In the genomic region with DNA sequence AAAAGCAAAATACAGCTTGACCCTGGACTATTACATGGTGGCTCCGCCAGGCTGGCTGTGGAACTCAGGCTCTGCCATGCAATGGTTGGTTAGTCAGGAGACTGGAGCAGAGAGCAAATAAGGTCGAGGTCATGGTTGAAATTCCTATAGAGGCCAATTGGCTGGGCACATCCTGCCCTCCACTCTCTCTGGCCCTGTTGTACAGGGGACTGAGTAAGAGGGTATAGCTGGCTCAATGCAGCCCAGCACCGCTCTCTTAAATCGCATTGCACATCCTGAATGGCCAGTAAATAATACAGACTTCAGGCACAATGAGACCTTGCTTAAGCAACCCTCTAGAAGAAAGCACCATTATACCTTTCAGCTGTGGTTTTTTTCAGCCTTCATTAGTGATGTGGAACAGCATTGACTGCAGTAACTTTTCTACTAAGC, we compare ENCODE assay signal across 11 cellular contexts. TPM values are rescaled to one million over a fixed set of nuclear protein-coding genes. Genes with fewer than 3 reads are reported as not detected.
A peak's percentile ranks its signal among the peaks of the same experiment; 100 is the strongest.
DNase-seq lines count a peak whose midpoint lies in the region; ATAC-seq and TF ChIP-seq lines count a peak whose summit lies in the region.
"Had no signal": no experiment of that assay in that cellular context is flagged by ENCODE, and none has a peak within 500 bp of the region (broad histone marks: within the 10 kb centered on the region; RNA-seq: fewer than 3 reads in every experiment).

No MANE protein-coding gene starts in this region.

- H3K27ac Mint-ChIP-seq in central memory CD8-positive, alpha-beta T cell (ENCODE audit: low read depth), result peak overlapping the region; percentile 84
- no peak overlapping the region for H3K27ac Mint-ChIP-seq in neural progenitor cell

- H4K20me1 ChIP-seq in neural progenitor cell (ENCODE audit: low read depth) (peaks cover 4% of the 10 kb centered on the region), GM23248 (ENCODE audit: insufficient read depth) (no peaks in the 10 kb centered on the region)

- H3K79me2 ChIP-seq in neural progenitor cell (ENCODE audit: low read depth), result no peaks in the 10 kb centered on the region
- H3K79me2 ChIP-seq in GM23248 (ENCODE audit: insufficient read depth), result no peaks in the 10 kb centered on the region

- no peaks in the 10 kb centered on the region for H3K27me3 Mint-ChIP-seq in central memory CD8-positive, alpha-beta T cell
- H3K27me3 Mint-ChIP-seq in neural progenitor cell (ENCODE audit: insufficient read depth, low read depth), result no peaks in the 10 kb centered on the region

- peak; percentile 66 for ATAC-seq in HG02759 (IDR thresholded peaks at IDR 0.05; ENCODE audit: unreplicated experiment)
- peak; percentile 19 for ATAC-seq in central memory CD8-positive, alpha-beta T cell (replicated peaks; ENCODE audit: extremely low read depth, poor library complexity, severe bottlenecking)
- no peak for ATAC-seq in GM21825 (IDR thresholded peaks at IDR 0.05; ENCODE audit: unreplicated experiment)

- H3K36me3 ChIP-seq in neural progenitor cell, result no peaks in the 10 kb centered on the region
- no peaks in the 10 kb centered on the region for H3K36me3 ChIP-seq in GM23248 (ENCODE audit: low read depth)
- no peaks in the 10 kb centered on the region for H3K36me3 ChIP-seq in esophagus muscularis mucosa

- H3K27ac ChIP-seq in neural progenitor cell (no peak overlapping the region), GM23248 (no peak overlapping the region), esophagus muscularis mucosa (replicated peaks in 1 of 4) (no peak overlapping the region)

- in situ Hi-C loops in GM23248 (cut with MboI), result loop anchor here (5.0 kb wide), 1 partner anchor 44 kb away; no protein-coding TSS in a partner anchor

- DNase-seq in GM12865 (ENCODE audit: low read depth) (peak; percentile 23), neural progenitor cell (ENCODE audit: low spot score) (peak; percentile 41), GM23248 (no peak), NCI-H1694 treated with DMSO at 0.1 percent for 48 hours (lab: John Stamatoyannopoulos, UW) (no peak), esophagus muscularis mucosa (ENCODE audit: extremely low spot score) (no peak)
- no peak for DNase-seq in central memory CD8-positive, alpha-beta T cell (ENCODE audit: low spot score in 2 of 2)
- DNase-seq: NCI-H2227 treated with DMSO at 0.1 percent for 48 hours, small intestine had no signal

- peaks cover 6% of the 10 kb centered on the region for H3F3A ChIP-seq in neural progenitor cell (ENCODE audit: low read depth)
- no peaks in the 10 kb centered on the region for H3F3A ChIP-seq in GM23248 (ENCODE audit: insufficient read depth)

- H3K27me3 ChIP-seq in neural progenitor cell (no peaks in the 10 kb centered on the region), GM23248 (replicated peaks; ENCODE audit: insufficient read depth) (no peaks in the 10 kb centered on the region), esophagus muscularis mucosa (no peaks in the 10 kb centered on the region)

- H3K9ac ChIP-seq in neural progenitor cell (no peak overlapping the region), GM23248 (no peak overlapping the region)

- TF ChIP-seq POLR2A in esophagus muscularis mucosa (IDR thresholded peaks at IDR 0.05; ENCODE audit: low read depth), result no peak

- H3K36me3 Mint-ChIP-seq in central memory CD8-positive, alpha-beta T cell (ENCODE audit: insufficient read depth), result peaks cover 2% of the 10 kb centered on the region
- H3K36me3 Mint-ChIP-seq in neural progenitor cell, result no peaks in the 10 kb centered on the region

- TF ChIP-seq EP300 in esophagus muscularis mucosa (IDR thresholded peaks at IDR 0.05), result no peak

- H3K9me2 ChIP-seq in GM23248 (ENCODE audit: insufficient read depth), result no peaks in the 10 kb centered on the region

- no peak overlapping the region for H2AFZ ChIP-seq in neural progenitor cell (replicated peaks)
- no peak overlapping the region for H2AFZ ChIP-seq in GM23248

- H3K4me2 ChIP-seq in neural progenitor cell (peak overlapping the region; percentile 31), GM23248 (ENCODE audit: unreplicated experiment) (no peak overlapping the region)

- peaks cover 12% of the 10 kb centered on the region for H3K4me1 ChIP-seq in neural progenitor cell
- H3K4me1 ChIP-seq in GM23248 (ENCODE audit: insufficient read depth), result peaks cover 11% of the 10 kb centered on the region
- peaks cover 0 to 7% (median 2%) of the 10 kb centered on the region in 4 donors for H3K4me1 ChIP-seq in esophagus muscularis mucosa

- no peaks in the 10 kb centered on the region for H3K9me3 Mint-ChIP-seq in central memory CD8-positive, alpha-beta T cell
- no peaks in the 10 kb centered on the region for H3K9me3 Mint-ChIP-seq in neural progenitor cell
- H3K9me3 Mint-ChIP-seq: activated T-helper 2 cell treated with anti-CD3 and anti-CD28 coated beads, Interferon-gamma antibody, Interleukin-2, Interleukin-4, amounts not matched to agents 10 μg/mL and 5 μg/mL and 100 μg/mL, durations not matched to agents 14 hours and 24 hours and 36 hours had no signal

- no peaks in the 10 kb centered on the region for H3K9me3 ChIP-seq in neural progenitor cell (ENCODE audit: low read depth)
- no peaks in the 10 kb centered on the region for H3K9me3 ChIP-seq in GM23248 (ENCODE audit: low read depth)
- H3K9me3 ChIP-seq in esophagus muscularis mucosa, result no peaks in the 10 kb centered on the region

- intact Hi-C loops in esophagus muscularis mucosa (cut with DNase I), result no loop called here

- 88 to 90% methylated on average over 4 of the region's 4 CpGs for WGBS in GM23248 (ENCODE audit: low coverage in 1 of 2, low lambda C conversion rate in 2 of 2, missing lambda C conversion rate in 2 of 2), 2 experiments
- 88% methylated on average over 4 of the region's 4 CpGs for WGBS in esophagus muscularis mucosa

- H3K4me3 ChIP-seq in GM12865 (ENCODE audit: low read depth, low read length) (no peak overlapping the region), neural progenitor cell (no peak overlapping the region), GM23248 (no peak overlapping the region), esophagus muscularis mucosa (no peak overlapping the region)

- no peak for TF ChIP-seq CTCF in GM12865 (IDR thresholded peaks at IDR 0.05; ENCODE audit: insufficient read depth, low read depth, low read length, missing control alignments)
- TF ChIP-seq CTCF in neural progenitor cell (IDR thresholded peaks at IDR 0.05), result no peak
- TF ChIP-seq CTCF in esophagus muscularis mucosa (IDR thresholded peaks at IDR 0.05), result no peak

- peak overlapping the region; percentile 28 for H3K4me3 Mint-ChIP-seq in central memory CD8-positive, alpha-beta T cell
- no peak overlapping the region for H3K4me3 Mint-ChIP-seq in neural progenitor cell

- peaks cover 35% of the 10 kb centered on the region for H3K4me1 Mint-ChIP-seq in central memory CD8-positive, alpha-beta T cell
- H3K4me1 Mint-ChIP-seq in neural progenitor cell, result peaks cover 2% of the 10 kb centered on the region

RNA-seq across cellular contexts. Expression of gene PPP2R5A, which starts 59.3 kb away (rescaled TPM):
- total RNA-seq in neural progenitor cell (ENCODE audit: low replicate concordance) (19.8 and 27.9 TPM in 2 replicates), esophagus muscularis mucosa (10 to 100 TPM; 57.0 to 63.5 (median 58.9) TPM)
- 31.7 and 37.9 TPM in 2 replicates for total RNA-seq in GM23248 (2014; rRNA removed; shearing (Covaris generic))
- 13.9 and 14.2 TPM in 2 replicates for polyA plus RNA-seq in GM23248 (2016; fragmentation: Nextera tagmentation; extraction: Ambion mirVana)

Comparison
In these comparisons a context has a peak if more than half of its experiments do, and no peak if none do; other contexts are left out.
1. DNase-seq: peak in GM12865 (single experiment) and neural progenitor cell (single experiment); none in central memory CD8-positive, alpha-beta T cell (0 of 2), GM23248 (single experiment), NCI-H1694 treated with DMSO at 0.1 percent for 48 hours (single experiment) and esophagus muscularis mucosa (single experiment).